In genomic region chr16:15950869-15951268, GRCh38 we compare ENCODE assay signal across 8 cellular contexts. TPM values are rescaled to one million over a fixed set of nuclear protein-coding genes. Genes with fewer than 3 reads are reported as not detected.
DNase-seq lines count a peak whose midpoint lies in the region; ATAC-seq and TF ChIP-seq lines count a peak whose summit lies in the region.

No MANE protein-coding gene starts in this region.

- BruUV-seq in OCI-LY7 (replicated peaks; lab: Mats Ljungman, UMichigan): no TSS peak

- 0 out of 2 replicates have a peak, but pooled peaks cover 5% of the 10 kb centered on the region for H4K20me1 ChIP-seq in OCI-LY7 (ENCODE audit: insufficient read depth, low read length)

- H3K9me3 Mint-ChIP-seq in CD8-positive, alpha-beta memory T cell: no peaks in the 10 kb centered on the region

- H3K79me2 ChIP-seq in OCI-LY7 (ENCODE audit: insufficient read depth, low read depth, low read length): peaks cover 67% of the 10 kb centered on the region

- POLR2A ChIA-PET in CD8-positive, alpha-beta memory T cell (lab: Charles Lee): interaction anchor here (0.7 to 1.5 kb wide), 2 partner anchors 8 to 145 kb away, joined by 3 to 17 read pairs; no protein-coding TSS in a partner anchor
- POLR2A ChIA-PET in OCI-LY7 (lab: Charles Lee): interaction anchor here (0.6 to 1.2 kb wide), 4 partner anchors 10 to 61 kb away, joined by 3 to 5 read pairs (median 4); no protein-coding TSS in a partner anchor

- H3K36me3 Mint-ChIP-seq in CD8-positive, alpha-beta memory T cell: peaks cover 0 to 23% (median 4%) of the 10 kb centered on the region in 3 donors

- peak overlapping the region; percentile 78 for H3K4me2 ChIP-seq in OCI-LY7 (ENCODE audit: low read length)

- peaks cover 32% of the 10 kb centered on the region for H3K4me1 ChIP-seq in CD8-positive, alpha-beta memory T cell (ENCODE audit: insufficient read depth, low read length)
- H3K4me1 ChIP-seq in OCI-LY7 (ENCODE audit: insufficient read depth, low read length, poor library complexity, severe bottlenecking): peaks cover 40% of the 10 kb centered on the region
- H3K4me1 ChIP-seq in ovary (ENCODE audit: insufficient read depth): peaks cover 6% of the 10 kb centered on the region

- peak overlapping the region; percentile 68 for H3K4me3 ChIP-seq in CD8-positive, alpha-beta memory T cell (ENCODE audit: low read length)
- H3K4me3 ChIP-seq in OCI-LY7 (ENCODE audit: low read depth, low read length, poor library complexity, severe bottlenecking) (peak overlapping the region; percentile 81), epithelial cell of esophagus (ENCODE audit: low read length) (peak overlapping the region; percentile 85), ovary (peak overlapping the region; percentile 91)

- H3K36me3 ChIP-seq in CD8-positive, alpha-beta memory T cell (ENCODE audit: insufficient read depth, low read length): no peaks in the 10 kb centered on the region
- peaks cover 24% of the 10 kb centered on the region for H3K36me3 ChIP-seq in OCI-LY7 (ENCODE audit: insufficient read depth, low read length)
- no peaks in the 10 kb centered on the region for H3K36me3 ChIP-seq in ovary

- peaks cover 41 to 61% (median 55%) of the 10 kb centered on the region in 3 donors for H3K4me1 Mint-ChIP-seq in CD8-positive, alpha-beta memory T cell

- no peak for TF ChIP-seq CTCF in OCI-LY7 (conservative IDR thresholded peaks at IDR 0.05; ENCODE audit: low read length)
- no peak for TF ChIP-seq CTCF in epithelial cell of esophagus (IDR thresholded peaks at IDR 0.05; ENCODE audit: insufficient read depth, low read depth, low read length, missing control alignments)
- no peak for TF ChIP-seq CTCF in ovary (IDR thresholded peaks at IDR 0.05)

- H2AFZ ChIP-seq in OCI-LY7 (ENCODE audit: low read length): no peak overlapping the region

- no peak for TF ChIP-seq EP300 in ovary (IDR thresholded peaks at IDR 0.05)

- CTCF ChIA-PET in CD8-positive, alpha-beta memory T cell (lab: Charles Lee): interaction anchor here (1.2 to 1.6 kb wide), 4 partner anchors 9 to 82 kb away, joined by 3 to 5 read pairs (median 4); no protein-coding TSS in a partner anchor
- CTCF ChIA-PET in OCI-LY7 (lab: Charles Lee; ENCODE audit: unreplicated experiment): no interaction called here

- ATAC-seq in GM21381 (IDR thresholded peaks at IDR 0.05; ENCODE audit: unreplicated experiment): no peak

- TF ChIP-seq POLR2A in ovary (IDR thresholded peaks at IDR 0.05): no peak

- H3K4me3 Mint-ChIP-seq in CD8-positive, alpha-beta memory T cell: peak overlapping the region; percentile 93 to 99 (median 97)

- peak overlapping the region; percentile 90 for H3K27ac ChIP-seq in CD8-positive, alpha-beta memory T cell (ENCODE audit: low read depth, low read length)
- peak overlapping the region; percentile 69 for H3K27ac ChIP-seq in OCI-LY7 (ENCODE audit: low read depth, low read length, poor library complexity, severe bottlenecking)
- H3K27ac ChIP-seq in ovary: peak overlapping the region in 1 of 2 donors; percentile 64

- no peaks in the 10 kb centered on the region for H3K27me3 ChIP-seq in CD8-positive, alpha-beta memory T cell (ENCODE audit: insufficient read depth, low read length, poor library complexity, severe bottlenecking)
- no peaks in the 10 kb centered on the region for H3K27me3 ChIP-seq in ovary

- intact Hi-C loops in OCI-LY7 (cut with micrococcal nuclease; ENCODE audit: unreplicated experiment): loop anchor here (1.0 to 5.0 kb wide), 2 partner anchors 41 to 57 kb away; no protein-coding TSS in a partner anchor
- intact Hi-C loops in ovary (cut with DNase I): loop anchor here in 1 of 4 donors (5.0 kb wide), 1 partner anchor 71 kb away; no protein-coding TSS in a partner anchor

- peaks cover 0 to 5% of the 10 kb centered on the region in 2 donors for H3K27me3 Mint-ChIP-seq in CD8-positive, alpha-beta memory T cell

- peak overlapping the region; percentile 97 to 100 (median 99) for H3K27ac Mint-ChIP-seq in CD8-positive, alpha-beta memory T cell

- DNase-seq in CD8-positive, alpha-beta memory T cell: no peak
- DNase-seq in OCI-LY7 (ENCODE audit: low spot score) (peak; percentile 29), epithelial cell of esophagus (ENCODE audit: low read depth) (no peak), ovary (no peak), cerebellar cortex (ENCODE audit: low spot score) (no peak), ureter (ENCODE audit: low spot score) (no peak)
- no peak for DNase-seq in stimulated activated CD4-positive, alpha-beta T cell treated with anti-CD3 and anti-CD28 coated beads, Interleukin-4, amount 100 ng/mL, for 4 hours

- no peaks in the 10 kb centered on the region for H3K9me3 ChIP-seq in CD8-positive, alpha-beta memory T cell (ENCODE audit: low read length)
- no peaks in the 10 kb centered on the region for H3K9me3 ChIP-seq in OCI-LY7 (ENCODE audit: low read length)
- no peaks in the 10 kb centered on the region for H3K9me3 ChIP-seq in ovary

- H3K9me2 ChIP-seq in OCI-LY7 (ENCODE audit: insufficient read depth, low read length): no peaks in the 10 kb centered on the region

RNA-seq across cellular contexts. Expression of gene ABCC1, which starts 1.5 kb away (rescaled TPM):
- total RNA-seq in CD8-positive, alpha-beta memory T cell: 10 to 100 TPM; 64.6 to 64.8 TPM
- 9.9 TPM for polyA plus RNA-seq in CD8-positive, alpha-beta memory T cell
- 39.9 and 43.3 TPM in 2 replicates for total RNA-seq in OCI-LY7 (2014; rRNA removed; shearing (Covaris generic))
- total RNA-seq in OCI-LY7 (2022): 71.8 and 72.8 TPM in 2 replicates
- 10 to 100 TPM; 10.0 to 31.1 (median 24.9) TPM for total RNA-seq in ovary
- 10 to 100 TPM; 10.3 to 17.3 TPM for polyA plus RNA-seq in ovary
- total RNA-seq in ureter: 46.9 TPM
